ENCODE assay signal across 1 cellular context in the genomic region with DNA sequence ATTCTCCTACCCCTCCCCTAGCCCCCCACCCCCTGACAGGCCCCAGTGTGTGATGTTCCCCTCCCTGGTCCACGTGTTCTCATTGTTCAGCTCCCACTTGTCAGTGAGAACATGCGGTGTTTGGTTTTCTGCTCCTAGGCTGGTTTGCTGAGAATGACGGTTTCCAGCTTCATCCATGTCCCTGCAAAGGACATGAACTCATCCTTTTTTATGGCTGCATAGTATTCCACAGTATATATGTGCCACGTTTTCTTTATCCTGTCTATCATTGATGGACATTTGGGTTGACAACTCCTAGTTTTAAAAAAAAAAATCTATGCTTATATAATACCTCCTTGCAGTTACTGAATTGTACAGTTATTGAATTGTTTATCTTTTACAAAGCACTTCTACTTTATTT. TPM values are rescaled to one million over a fixed set of nuclear protein-coding genes. Genes with fewer than 3 reads are reported as not detected.
"Had no signal": no experiment of that assay in that cellular context is flagged by ENCODE, and none has a peak within 500 bp of the region (broad histone marks: within the 10 kb centered on the region; RNA-seq: fewer than 3 reads in every experiment).

No MANE protein-coding gene starts in this region.

RNA-seq across cellular contexts. Expression of a gene that starts 35.9 kb away (rescaled TPM):
- polyA plus RNA-seq: naive thymus-derived CD4-positive, alpha-beta T cell had no signal
